19 cellular contexts compared by ENCODE assay signal in genomic region chr2:70726947-70727725, GRCh38. TPM values are rescaled to one million over a fixed set of nuclear protein-coding genes. Genes with fewer than 3 reads are reported as not detected.
DNase-seq lines count a peak whose midpoint lies in the region; ATAC-seq, FAIRE-seq and TF ChIP-seq lines count a peak whose summit lies in the region.
"Had no signal": no experiment of that assay in that cellular context is flagged by ENCODE, and none has a peak within 500 bp of the region (broad histone marks: within the 10 kb centered on the region; RNA-seq: fewer than 3 reads in every experiment).

No MANE protein-coding gene starts in this region.

- no peaks in the 10 kb centered on the region for H4K20me1 ChIP-seq in HCT116 (ENCODE audit: insufficient read depth)
- no peaks in the 10 kb centered on the region for H4K20me1 ChIP-seq in astrocyte (ENCODE audit: insufficient read depth, low read length)

- TF ChIP-seq POLR2A in HCT116 (IDR thresholded peaks at IDR 0.05; ENCODE audit: borderline replicate concordance, extremely low read depth, insufficient read depth, insufficient read length) (no peak), GM12891 (IDR thresholded peaks at IDR 0.05; ENCODE audit: low read depth, low read length) (no peak)

- peak; percentile 37 for DNase-seq in AG10803 (ENCODE audit: low read depth)
- DNase-seq in HCT116 (ENCODE audit: low read depth, low spot score), result peak; percentile 4
- DNase-seq in astrocyte (ENCODE audit: low read depth), result peak; percentile 79
- DNase-seq in iris pigment epithelial cell (ENCODE audit: low read depth), result peak; percentile 11
- no peak for DNase-seq in posterior cingulate gyrus
- DNase-seq in activated naive CD8-positive, alpha-beta T cell treated with anti-CD3 and anti-CD28 coated beads for 36 hours, result no peak
- no peak for DNase-seq in stimulated activated naive CD4-positive, alpha-beta T cell (lab: John Stamatoyannopoulos, UW)
- no peak for DNase-seq in GM12891 (ENCODE audit: insufficient read length, low spot score)
- DNase-seq: activated CD4-positive, alpha-beta T cell treated with anti-CD3 and anti-CD28 coated beads, Interleukin-2, amount 10 ng/mL, durations not matched to agents 24 days and 14 days; DMS 273 treated with DMSO at 0.1 percent for 48 hours; esophagus squamous epithelium; lower lobe of right lung; NCI-H1694; NCI-H774; SHP77 treated with DMSO at 0.1 percent for 48 hours; stomach; T1000 had no signal

- peaks cover 14% of the 10 kb centered on the region for H3K27me3 Mint-ChIP-seq in astrocyte (ENCODE audit: low read depth, unreplicated experiment)
- no peaks in the 10 kb centered on the region for H3K27me3 Mint-ChIP-seq in activated naive CD8-positive, alpha-beta T cell treated with anti-CD3 and anti-CD28 coated beads for 36 hours
- H3K27me3 Mint-ChIP-seq: activated CD4-positive, alpha-beta T cell treated with anti-CD3 and anti-CD28 coated beads, Interleukin-2, amount 10 ng/mL, durations not matched to agents 24 days and 14 days; B cell had no signal

- FAIRE-seq in astrocyte (lab: Jason Lieb, UNC) (no peak), GM12891 (lab: Jason Lieb, UNC) (no peak)

- RAD21 ChIA-PET in HCT116 (lab: Charles Lee; ENCODE audit: low non-redundant PET in 1 of 2, low total read pairs in 2 of 2, uncharacterized antibody in 2 of 2, unreplicated experiment in 2 of 2), result no interaction called here

- no peaks in the 10 kb centered on the region for H3K4me1 Mint-ChIP-seq in astrocyte (ENCODE audit: low read depth, unreplicated experiment)
- H3K4me1 Mint-ChIP-seq in activated naive CD8-positive, alpha-beta T cell treated with anti-CD3 and anti-CD28 coated beads for 36 hours, result peaks cover 6% of the 10 kb centered on the region

- POLR2A ChIA-PET in HCT116 (lab: Charles Lee), result no interaction called here

- no peak overlapping the region for H3K27ac Mint-ChIP-seq in astrocyte (ENCODE audit: unreplicated experiment)
- H3K27ac Mint-ChIP-seq in activated naive CD8-positive, alpha-beta T cell treated with anti-CD3 and anti-CD28 coated beads for 36 hours, result no peak overlapping the region
- H3K27ac Mint-ChIP-seq: activated CD4-positive, alpha-beta T cell treated with anti-CD3 and anti-CD28 coated beads, Interleukin-2, amount 10 ng/mL, durations not matched to agents 24 days and 14 days; B cell had no signal

- intact Hi-C loops in HCT116 (cut with micrococcal nuclease), result no loop called here
- intact Hi-C loops in posterior cingulate gyrus (cut with DNase I), result no loop called here

- no peaks in the 10 kb centered on the region for H3K79me2 ChIP-seq in HCT116 (ENCODE audit: insufficient read depth, low read length)
- H3K79me2 ChIP-seq in astrocyte (ENCODE audit: insufficient read depth, low read length), result no peaks in the 10 kb centered on the region

- TF ChIP-seq CTCF in AG10803 (conservative IDR thresholded peaks at IDR 0.05; ENCODE audit: low read length), result no peak
- TF ChIP-seq CTCF in HCT116 (IDR thresholded peaks at IDR 0.05 in 2 of 3, conservative IDR thresholded peaks at IDR 0.05 in 1 of 3; ENCODE audit: borderline replicate concordance in 1 of 3, insufficient read depth in 1 of 3, low read depth in 2 of 3, low read length in 2 of 3), result no peak
- TF ChIP-seq CTCF in astrocyte (IDR thresholded peaks at IDR 0.05; ENCODE audit: insufficient read depth, low read depth, low read length), result no peak

- H3K9me3 ChIP-seq in HCT116 (ENCODE audit: control insufficient read depth in 1 of 2, insufficient read depth in 1 of 2, low read depth in 1 of 2, low read length in 2 of 2) (no peaks in the 10 kb centered on the region), astrocyte (ENCODE audit: insufficient read depth, low read depth, low read length) (no peaks in the 10 kb centered on the region)
- H3K9me3 ChIP-seq: esophagus squamous epithelium, lower lobe of right lung, stomach had no signal

- H3K4me3 Mint-ChIP-seq in astrocyte (ENCODE audit: unreplicated experiment), result no peak overlapping the region
- H3K4me3 Mint-ChIP-seq in activated naive CD8-positive, alpha-beta T cell treated with anti-CD3 and anti-CD28 coated beads for 36 hours, result no peak overlapping the region
- H3K4me3 Mint-ChIP-seq: activated CD4-positive, alpha-beta T cell treated with anti-CD3 and anti-CD28 coated beads, Interleukin-2, amount 10 ng/mL, durations not matched to agents 24 days and 14 days; B cell; neural crest cell had no signal

- H3K9ac ChIP-seq in HCT116 (ENCODE audit: low read length), result no peak overlapping the region
- no peak overlapping the region for H3K9ac ChIP-seq in astrocyte (ENCODE audit: low read length)

- H3K4me1 ChIP-seq in HCT116 (ENCODE audit: control insufficient read depth in 1 of 2, insufficient read depth in 2 of 2, low read length in 2 of 2), result peaks cover 0 to 6% of the 10 kb centered on the region in 2 experiments; a peak in 2 of 4 replicates
- no peaks in the 10 kb centered on the region for H3K4me1 ChIP-seq in astrocyte (ENCODE audit: insufficient read depth, low read length)
- H3K4me1 ChIP-seq: esophagus squamous epithelium, lower lobe of right lung, stomach had no signal

- TF ChIP-seq RAD21 in HCT116 (IDR thresholded peaks at IDR 0.05; ENCODE audit: low read depth), result no peak

- no peak for ATAC-seq in HCT116
- ATAC-seq: lower lobe of right lung had no signal

- H3K9me3 Mint-ChIP-seq in astrocyte (ENCODE audit: unreplicated experiment), result no peaks in the 10 kb centered on the region
- H3K9me3 Mint-ChIP-seq in activated naive CD8-positive, alpha-beta T cell treated with anti-CD3 and anti-CD28 coated beads for 36 hours, result no peaks in the 10 kb centered on the region
- H3K9me3 Mint-ChIP-seq: activated CD4-positive, alpha-beta T cell treated with anti-CD3 and anti-CD28 coated beads, Interleukin-2, amount 10 ng/mL, durations not matched to agents 24 days and 14 days had no signal

- no peaks in the 10 kb centered on the region for H3K36me3 ChIP-seq in HCT116 (ENCODE audit: control insufficient read depth in 1 of 2, insufficient read depth in 2 of 2, low read length in 2 of 2)
- H3K36me3 ChIP-seq in astrocyte (ENCODE audit: insufficient read depth, low read length), result no peaks in the 10 kb centered on the region
- H3K36me3 ChIP-seq: esophagus squamous epithelium, lower lobe of right lung, stomach had no signal

- peaks cover 7% of the 10 kb centered on the region; the same call in 1 of the 2 replicates for H3K27me3 ChIP-seq in HCT116 (ENCODE audit: insufficient read depth, low read length)
- no peaks in the 10 kb centered on the region for H3K27me3 ChIP-seq in astrocyte (ENCODE audit: insufficient read depth, low read length)

- CTCF ChIA-PET in HCT116 (lab: Charles Lee), result no interaction called here

- H3K4me3 ChIP-seq in AG10803 (ENCODE audit: low read length), result no peak overlapping the region
- H3K4me3 ChIP-seq in HCT116 (replicated peaks in 1 of 2; ENCODE audit: low read depth in 1 of 2, low read length in 2 of 2), result no peak overlapping the region
- H3K4me3 ChIP-seq in astrocyte (ENCODE audit: insufficient read depth, low read depth, low read length), result no peak overlapping the region
- H3K4me3 ChIP-seq: esophagus squamous epithelium, lower lobe of right lung, stomach had no signal

- H3K9me2 ChIP-seq in HCT116 (ENCODE audit: insufficient read depth), result no peaks in the 10 kb centered on the region

- H3K27ac ChIP-seq in HCT116 (ENCODE audit: low read depth, low read length), result no peak overlapping the region
- no peak overlapping the region for H3K27ac ChIP-seq in astrocyte (ENCODE audit: low read depth, low read length)
- H3K27ac ChIP-seq: esophagus squamous epithelium, lower lobe of right lung, stomach had no signal

- no TSS peak for BruUV-seq in HCT116 (replicated peaks; lab: Mats Ljungman, UMichigan)

- H3K36me3 Mint-ChIP-seq in astrocyte (ENCODE audit: low read depth, unreplicated experiment), result no peaks in the 10 kb centered on the region
- no peaks in the 10 kb centered on the region for H3K36me3 Mint-ChIP-seq in activated naive CD8-positive, alpha-beta T cell treated with anti-CD3 and anti-CD28 coated beads for 36 hours

- H3K4me2 ChIP-seq in HCT116 (ENCODE audit: low read length) (no peak overlapping the region), astrocyte (ENCODE audit: low read length) (peak overlapping the region; percentile 52)

- H2AFZ ChIP-seq in HCT116 (ENCODE audit: low read depth, low read length, poor library complexity, severe bottlenecking), result no peak overlapping the region
- no peak overlapping the region for H2AFZ ChIP-seq in astrocyte (ENCODE audit: low read depth, low read length)

TF ChIP-seq in HCT116, 20 proteins besides CTCF, POLR2A, EP300 and RAD21:
- TF ChIP-seq EGR1 (IDR thresholded peaks at IDR 0.05; ENCODE audit: low read depth) (no peak), FOSL1 (IDR thresholded peaks at IDR 0.05; ENCODE audit: low read depth) (peak; percentile 44; the same call in 1 of the 2 replicates)

TF ChIP-seq in GM12891, 5 proteins besides CTCF, POLR2A, EP300 and RAD21:
- no peak for TF ChIP-seq POU2F2 (IDR thresholded peaks at IDR 0.05; ENCODE audit: low read depth, low read length)
- no peak for TF ChIP-seq SPI1 (IDR thresholded peaks at IDR 0.05; ENCODE audit: low read depth, low read length)
- TF ChIP-seq PAX5 (IDR thresholded peaks at IDR 0.05; ENCODE audit: insufficient read depth, low read length, severe bottlenecking), result no peak
- no peak for TF ChIP-seq POLR2AphosphoS5 (IDR thresholded peaks at IDR 0.05; ENCODE audit: low read depth, low read length)
- no peak for TF ChIP-seq TAF1 (IDR thresholded peaks at IDR 0.05; ENCODE audit: low read depth, low read length)

RNA-seq across cellular contexts. Expression of gene ADD2, which starts 40.9 kb away (rescaled TPM):
- 0.15 TPM for total RNA-seq in HCT116 (2021; ENCODE audit: unreplicated experiment)
- polyA plus RNA-seq in HCT116 (2012), result 0.04 TPM in 1 of 2 replicates, not detected in the other
- 4.8 TPM in 2 replicates for total RNA-seq in astrocyte
- total RNA-seq in activated naive CD8-positive, alpha-beta T cell treated with anti-CD3 and anti-CD28 coated beads for 36 hours, result 10 to 100 TPM; 33.2 to 36.1 TPM
- polyA plus RNA-seq in GM12891 (2012; ENCODE audit: low read depth, missing spikeins), result 0.03 TPM

Comparison
In these comparisons a context has a peak if more than half of its experiments do, and no peak if none do; other contexts are left out.
1. DNase-seq: peak in AG10803 (single experiment), HCT116 (single experiment), astrocyte (single experiment) and iris pigment epithelial cell (single experiment); none in posterior cingulate gyrus (0 of 10), activated naive CD8-positive, alpha-beta T cell treated with anti-CD3 and anti-CD28 coated beads for 36 hours (single experiment), stimulated activated naive CD4-positive, alpha-beta T cell (0 of 6) and GM12891 (single experiment).